In the genomic region with DNA sequence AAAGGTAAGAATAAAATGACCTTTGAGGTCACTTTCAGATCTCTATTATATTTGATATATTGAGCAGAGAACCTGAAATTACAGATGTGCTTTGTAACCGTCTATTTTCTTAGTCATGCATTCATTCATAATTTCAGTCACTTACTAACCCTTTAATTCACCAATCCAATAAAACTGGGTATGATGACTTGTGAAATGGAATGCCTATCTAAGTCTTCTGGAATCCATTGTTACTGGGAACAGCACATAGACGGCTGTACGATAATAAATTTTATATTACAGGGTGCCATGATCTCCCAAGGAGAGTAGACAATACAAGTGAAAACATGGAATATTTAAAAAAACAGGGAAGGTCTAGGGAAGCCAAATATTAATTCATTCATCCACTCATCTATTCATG, we compare ENCODE assay signal across 28 cellular contexts. TPM values are rescaled to one million over a fixed set of nuclear protein-coding genes. Genes with fewer than 3 reads are reported as not detected.
"Had no signal": no experiment of that assay in that cellular context is flagged by ENCODE, and none has a peak within 500 bp of the region (broad histone marks: within the 10 kb centered on the region; RNA-seq: fewer than 3 reads in every experiment).

No MANE protein-coding gene starts in this region.

- H3K27ac ChIP-seq: adrenal gland, ascending aorta, brain microvascular endothelial cell, esophagus squamous epithelium, left lung, ovary, right lobe of liver, vagina had no signal

- DNase-seq: activated CD4-positive, alpha-beta T cell treated with anti-CD3 and anti-CD28 coated beads for 1 hour; activated CD4-positive, alpha-beta T cell treated with anti-CD3 and anti-CD28 coated beads, Interleukin-2, amount 10 ng/mL, durations not matched to agents 7 days and 5 days; activated CD8-positive, alpha-beta memory T cell treated with anti-CD3 and anti-CD28 coated beads, Interleukin-2, amount 10 ng/mL, durations not matched to agents 7 days and 5 days; activated CD8-positive, alpha-beta T cell treated with anti-CD3 and anti-CD28 coated beads, Interleukin-2, amount 10 ng/mL, durations not matched to agents 7 days and 5 days; activated effector memory CD4-positive, alpha-beta T cell treated with anti-CD3 and anti-CD28 coated beads, Interleukin-2, amount 50 U/mL, for 16 hours; activated naive CD4-positive, alpha-beta T cell treated with anti-CD3 and anti-CD28 coated beads for 36 hours; activated naive CD8-positive, alpha-beta T cell treated with anti-CD3 and anti-CD28 coated beads for 36 hours; adrenal gland; brain microvascular endothelial cell; caudate nucleus; endodermal cell; esophagus squamous epithelium; left lung; mucosa of descending colon; ovary; right lobe of liver; small intestine; stimulated activated CD4-positive, alpha-beta T cell treated with anti-CD3 and anti-CD28 coated beads, Interleukin-1b, Interleukin-23, amount 100 ng/mL, for 48 hours; stimulated activated CD4-positive, alpha-beta T cell treated with anti-CD3 and anti-CD28 coated beads, Interleukin-4, amount 100 ng/mL, for 4 hours; stimulated activated CD8-positive, alpha-beta memory T cell treated with anti-CD3 and anti-CD28 coated beads, Interleukin-4, amount 100 ng/mL, for 48 hours; stimulated activated naive CD8-positive, alpha-beta T cell treated with anti-CD3 and anti-CD28 coated beads, Interleukin-15, amount 100 ng/mL, for 72 hours; substantia nigra; T-helper 2 cell had no signal

- H3K27me3 ChIP-seq: adrenal gland, ascending aorta, brain microvascular endothelial cell, esophagus squamous epithelium, left lung, ovary, right lobe of liver, vagina had no signal

- H3K4me3 ChIP-seq: adrenal gland, ascending aorta, esophagus squamous epithelium, left lung, lung, mucosa of descending colon, ovary, right lobe of liver, vagina had no signal

- H3K4me1 ChIP-seq: adrenal gland, ascending aorta, esophagus squamous epithelium, left lung, right lobe of liver, vagina had no signal

- H3K9me3 ChIP-seq: adrenal gland, ascending aorta, esophagus squamous epithelium, left lung, mucosa of descending colon, ovary, right lobe of liver, vagina had no signal

- H3K36me3 ChIP-seq: adrenal gland, ascending aorta, esophagus squamous epithelium, left lung, ovary, right lobe of liver, vagina had no signal

- ATAC-seq: activated CD8-positive, alpha-beta memory T cell treated with anti-CD3 and anti-CD28 coated beads, Interleukin-2, amount 10 ng/mL, durations not matched to agents 7 days and 5 days; activated CD8-positive, alpha-beta T cell treated with anti-CD3 and anti-CD28 coated beads, Interleukin-2, amount 10 ng/mL, durations not matched to agents 7 days and 5 days; left lung; mucosa of descending colon; right lobe of liver; stimulated activated memory B cell treated with anti-CD40 and anti-IgM and Interleukin-4, amounts not matched to agents 10 μg/mL and 1 μg/mL and 100 μg/mL, for 72 hours; stimulated activated naive CD8-positive, alpha-beta T cell treated with anti-CD3 and anti-CD28 coated beads, Interleukin-15, amount 100 ng/mL, for 72 hours; WTC11 had no signal

RNA-seq across cellular contexts. Expression of a gene that starts 22.9 kb away (rescaled TPM):
- total RNA-seq: activated CD4-positive, alpha-beta T cell treated with anti-CD3 and anti-CD28 coated beads, Interleukin-2, amount 10 ng/mL, durations not matched to agents 7 days and 5 days; activated CD8-positive, alpha-beta memory T cell treated with anti-CD3 and anti-CD28 coated beads, Interleukin-2, amount 10 ng/mL, durations not matched to agents 7 days and 5 days; activated CD8-positive, alpha-beta T cell treated with anti-CD3 and anti-CD28 coated beads, Interleukin-2, amount 10 ng/mL, durations not matched to agents 7 days and 5 days; activated naive CD4-positive, alpha-beta T cell treated with anti-CD3 and anti-CD28 coated beads for 36 hours; activated naive CD8-positive, alpha-beta T cell treated with anti-CD3 and anti-CD28 coated beads for 36 hours had no signal
